10 cellular contexts compared by ENCODE assay signal in the genomic region with DNA sequence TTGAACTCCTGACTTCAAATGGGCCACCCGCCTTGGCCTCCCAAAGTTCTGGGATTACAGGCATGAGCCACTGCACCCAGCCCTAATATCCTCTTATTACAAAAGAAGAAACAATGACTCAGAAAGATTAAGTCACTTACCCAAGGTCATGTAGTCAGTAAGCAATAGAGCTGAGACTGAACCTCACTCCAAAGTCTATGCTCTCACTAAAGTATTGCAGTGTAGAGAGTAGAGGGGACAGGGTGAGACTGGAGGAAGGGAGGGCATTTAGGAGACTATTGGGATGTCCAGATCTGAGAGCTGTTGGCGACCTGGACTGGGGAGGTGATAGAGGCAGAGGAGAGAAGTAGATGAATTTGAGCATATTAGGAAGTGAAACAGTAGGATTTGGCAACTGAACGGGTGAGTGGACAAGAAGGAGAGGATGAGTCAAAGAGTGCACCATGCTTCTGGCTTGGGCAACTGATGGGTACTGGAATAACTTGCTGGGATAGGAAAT. TPM values are rescaled to one million over a fixed set of nuclear protein-coding genes. Genes with fewer than 3 reads are reported as not detected.
DNase-seq lines count a peak whose midpoint lies in the region; ATAC-seq, FAIRE-seq and TF ChIP-seq lines count a peak whose summit lies in the region.
"Had no signal": no experiment of that assay in that cellular context is flagged by ENCODE, and none has a peak within 500 bp of the region (broad histone marks: within the 10 kb centered on the region; RNA-seq: fewer than 3 reads in every experiment).

No MANE protein-coding gene starts in this region.

- TF ChIP-seq CTCF in fibroblast of lung (conservative IDR thresholded peaks at IDR 0.05 in 1 of 2, IDR thresholded peaks at IDR 0.05 in 1 of 2; ENCODE audit: low read depth in 1 of 2, low read length in 2 of 2) (no peak), mesothelial cell of epicardium (IDR thresholded peaks at IDR 0.05; ENCODE audit: unreplicated experiment) (no peak)

- H3K4me1 ChIP-seq in fibroblast of lung (ENCODE audit: control insufficient read depth, extremely low read depth, insufficient read depth, low read length), result no peaks in the 10 kb centered on the region

- ATAC-seq in activated T-cell treated with anti-CD3 and anti-CD28 coated beads, Interleukin-2, amount 50 U/mL, for 72 hours (replicated peaks in 1 of 2), result peak; percentile 68 to 73
- peak; percentile 76 for ATAC-seq in stimulated activated naive CD8-positive, alpha-beta T cell treated with anti-CD3 and anti-CD28 coated beads, Interleukin-15, amount 100 ng/mL, for 72 hours

- FAIRE-seq in H54 (lab: Jason Lieb, UNC), result no peak

- no peaks in the 10 kb centered on the region for H3K27me3 ChIP-seq in fibroblast of lung (ENCODE audit: control insufficient read depth, insufficient read depth, low read length)

- H3K36me3 ChIP-seq in fibroblast of lung (ENCODE audit: control insufficient read depth, insufficient read depth, low read length), result no peaks in the 10 kb centered on the region

- no peak overlapping the region for H3K4me2 ChIP-seq in fibroblast of lung (ENCODE audit: extremely low read depth, insufficient read depth, low read length)

- no peaks in the 10 kb centered on the region for H3K9me3 ChIP-seq in fibroblast of lung (ENCODE audit: control insufficient read depth, insufficient read depth, low read depth, low read length)

- no peaks in the 10 kb centered on the region for H3K79me2 ChIP-seq in fibroblast of lung (ENCODE audit: control insufficient read depth, insufficient read depth, low read length)

- peak overlapping the region; percentile 63 to 78 for H3K4me3 Mint-ChIP-seq in activated T-cell treated with anti-CD3 and anti-CD28 coated beads, Interleukin-2, amount 50 U/mL, for 72 hours
- H3K4me3 Mint-ChIP-seq in stimulated activated naive CD8-positive, alpha-beta T cell treated with anti-CD3 and anti-CD28 coated beads, Interleukin-15, amount 100 ng/mL, for 72 hours, result peak overlapping the region; percentile 40 to 65
- no peak overlapping the region for H3K4me3 Mint-ChIP-seq in mesothelial cell of epicardium

- no peak overlapping the region for H3K27ac ChIP-seq in fibroblast of lung (ENCODE audit: insufficient read depth, low read length)

- peaks cover 7 to 14% of the 10 kb centered on the region in 2 donors for H3K36me3 Mint-ChIP-seq in activated T-cell treated with anti-CD3 and anti-CD28 coated beads, Interleukin-2, amount 50 U/mL, for 72 hours (ENCODE audit: insufficient read depth in 2 of 2)
- H3K36me3 Mint-ChIP-seq in mesothelial cell of epicardium, result no peaks in the 10 kb centered on the region

- no peak for DNase-seq in activated T-cell treated with anti-CD3 and anti-CD28 coated beads, Interleukin-2, amount 50 U/mL, for 72 hours
- no peak for DNase-seq in activated T-cell treated with anti-CD3 and anti-CD28 coated beads, Interleukin-2, amount 50 U/mL, for 1 hour
- peak; percentile 32 for DNase-seq in SKM-1 (lab: John Stamatoyannopoulos, UW; ENCODE audit: unreplicated experiment)
- peak; percentile 24 to 40 for DNase-seq in fibroblast of lung (ENCODE audit: low read depth in 2 of 2)
- peak in 1 of 2 donors; percentile 31 for DNase-seq in stimulated activated naive CD8-positive, alpha-beta T cell treated with anti-CD3 and anti-CD28 coated beads, Interleukin-15, amount 100 ng/mL, for 72 hours
- DNase-seq in HuH-7 (ENCODE audit: low spot score), result no peak
- no peak for DNase-seq in H54 (ENCODE audit: insufficient read length, low spot score)
- DNase-seq in mesothelial cell of epicardium (ENCODE audit: low spot score in 2 of 2, unreplicated experiment in 2 of 2), result no peak

- no peak for TF ChIP-seq POLR2A in H54 (IDR thresholded peaks at IDR 0.05; ENCODE audit: low read depth, low read length)

- H3K4me1 Mint-ChIP-seq in activated T-cell treated with anti-CD3 and anti-CD28 coated beads, Interleukin-2, amount 50 U/mL, for 72 hours (ENCODE audit: low read depth), result peaks cover 46% of the 10 kb centered on the region
- peaks cover 27% of the 10 kb centered on the region for H3K4me1 Mint-ChIP-seq in stimulated activated naive CD8-positive, alpha-beta T cell treated with anti-CD3 and anti-CD28 coated beads, Interleukin-15, amount 100 ng/mL, for 72 hours
- no peaks in the 10 kb centered on the region for H3K4me1 Mint-ChIP-seq in mesothelial cell of epicardium

- H2AFZ ChIP-seq in fibroblast of lung (ENCODE audit: low read length), result no peak overlapping the region

- H3K9me3 Mint-ChIP-seq in activated T-cell treated with anti-CD3 and anti-CD28 coated beads, Interleukin-2, amount 50 U/mL, for 72 hours, result peaks cover 5% of the 10 kb centered on the region in 2 donors
- peaks cover 7 to 20% of the 10 kb centered on the region in 2 donors for H3K9me3 Mint-ChIP-seq in stimulated activated naive CD8-positive, alpha-beta T cell treated with anti-CD3 and anti-CD28 coated beads, Interleukin-15, amount 100 ng/mL, for 72 hours
- H3K9me3 Mint-ChIP-seq in mesothelial cell of epicardium, result peaks cover 13% of the 10 kb centered on the region

- no peaks in the 10 kb centered on the region for H4K20me1 ChIP-seq in fibroblast of lung (ENCODE audit: control insufficient read depth, extremely low read depth, insufficient read depth, low read length)

- H3K9ac ChIP-seq in fibroblast of lung (ENCODE audit: insufficient read depth, low read length), result no peak overlapping the region

- no peak overlapping the region for H3K4me3 ChIP-seq in fibroblast of lung (replicated peaks in 1 of 4; ENCODE audit: control extremely low read depth in 1 of 4, insufficient read depth in 1 of 4, low read depth in 3 of 4, low read length in 4 of 4)

- peak overlapping the region; percentile 59 for H3K27ac Mint-ChIP-seq in activated T-cell treated with anti-CD3 and anti-CD28 coated beads, Interleukin-2, amount 50 U/mL, for 72 hours
- peak overlapping the region; percentile 96 for H3K27ac Mint-ChIP-seq in stimulated activated naive CD8-positive, alpha-beta T cell treated with anti-CD3 and anti-CD28 coated beads, Interleukin-15, amount 100 ng/mL, for 72 hours
- H3K27ac Mint-ChIP-seq in mesothelial cell of epicardium, result no peak overlapping the region
- H3K27ac Mint-ChIP-seq: B cell had no signal

- no peaks in the 10 kb centered on the region for H3K27me3 Mint-ChIP-seq in activated T-cell treated with anti-CD3 and anti-CD28 coated beads, Interleukin-2, amount 50 U/mL, for 72 hours (ENCODE audit: low read depth)
- no peaks in the 10 kb centered on the region for H3K27me3 Mint-ChIP-seq in stimulated activated naive CD8-positive, alpha-beta T cell treated with anti-CD3 and anti-CD28 coated beads, Interleukin-15, amount 100 ng/mL, for 72 hours
- peaks cover 15% of the 10 kb centered on the region for H3K27me3 Mint-ChIP-seq in mesothelial cell of epicardium (ENCODE audit: low read depth)
- H3K27me3 Mint-ChIP-seq: B cell had no signal

RNA-seq across cellular contexts. Expression of a gene that starts 11.8 kb away (rescaled TPM):
- 10 to 100 TPM; 12.6 to 14.8 TPM for total RNA-seq in activated T-cell treated with anti-CD3 and anti-CD28 coated beads, Interleukin-2, amount 50 U/mL, for 72 hours
- 16.7 and 17.2 TPM in 2 replicates for total RNA-seq in fibroblast of lung
- polyA plus RNA-seq in fibroblast of lung, result 1.9 and 2.7 TPM in 2 replicates
- polyA plus RNA-seq in fibroblast of lung (2012), result 1.3 and 2.2 TPM in 2 replicates
- polyA minus RNA-seq in fibroblast of lung (ENCODE audit: low replicate concordance), result 0.75 and 1.4 TPM in 2 replicates
- 0.40 to 0.75 TPM (median 0.50 TPM) in 3 replicates for total RNA-seq in mesothelial cell of epicardium
- total RNA-seq: HT-29 had no signal

Comparison
In these comparisons a context has a peak if more than half of its experiments do, and no peak if none do; other contexts are left out.
1. DNase-seq: peak in SKM-1 (single experiment) and fibroblast of lung (2 of 2); none in activated T-cell treated with anti-CD3 and anti-CD28 coated beads, Interleukin-2, amount 50 U/mL, for 72 hours (0 of 2), activated T-cell treated with anti-CD3 and anti-CD28 coated beads, Interleukin-2, amount 50 U/mL, for 1 hour (single experiment), HuH-7 (single experiment), H54 (single experiment) and mesothelial cell of epicardium (0 of 2).